ENCODE assay signal across 23 cellular contexts in the genomic region with DNA sequence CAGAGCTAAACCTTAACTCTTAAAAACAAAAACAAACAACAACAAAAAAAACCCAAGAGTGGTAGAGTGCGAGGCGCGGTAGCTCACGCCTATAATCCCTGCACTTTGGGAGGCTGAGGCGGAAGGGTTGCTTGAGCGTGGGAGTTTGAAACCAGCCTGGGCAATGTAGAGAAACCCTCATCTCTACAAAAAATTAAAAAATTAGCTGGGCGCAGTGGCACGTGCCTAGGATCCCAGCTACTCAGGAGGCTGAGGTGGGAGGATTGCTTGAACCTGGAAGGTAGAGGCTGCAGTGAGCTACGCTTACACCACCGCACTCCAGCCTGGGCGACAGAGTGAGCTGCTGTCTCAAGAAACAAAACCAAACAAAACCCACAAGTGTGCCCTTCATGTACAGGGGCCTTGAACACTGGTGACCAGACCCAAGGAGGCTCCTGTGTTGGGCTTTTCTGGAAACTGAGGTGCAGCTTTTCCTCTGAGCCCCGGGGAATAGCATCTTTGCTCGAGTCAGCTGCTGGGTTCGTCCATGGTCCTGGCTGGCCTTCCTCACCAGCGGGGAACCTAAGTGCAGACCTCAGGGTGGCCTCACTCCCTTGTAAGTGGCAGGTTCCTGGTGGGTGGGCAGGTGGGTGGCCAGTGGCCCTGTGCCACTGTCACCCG. TPM values are rescaled to one million over a fixed set of nuclear protein-coding genes. Genes with fewer than 3 reads are reported as not detected.
DNase-seq lines count a peak whose midpoint lies in the region; ATAC-seq, FAIRE-seq and TF ChIP-seq lines count a peak whose summit lies in the region.
"Had no signal": no experiment of that assay in that cellular context is flagged by ENCODE, and none has a peak within 500 bp of the region (broad histone marks: within the 10 kb centered on the region; RNA-seq: fewer than 3 reads in every experiment).

No MANE protein-coding gene starts in this region.

- H2BK5ac ChIP-seq in neuronal stem cell (ENCODE audit: low read length): peak overlapping the region; percentile 31

- no CpG with 5 or more reads among the region's 16 CpGs for WGBS in neuronal stem cell (ENCODE audit: extremely low coverage in 2 of 2, insufficient read length in 2 of 2, insufficient replicate concordance in 1 of 2), 2 donors

- FAIRE-seq in bronchial epithelial cell (lab: Jason Lieb, UNC): peak; percentile 36
- FAIRE-seq: endometrium, GM12878, pancreas had no signal

- peak overlapping the region; percentile 56 for H3K4ac ChIP-seq in neuronal stem cell (ENCODE audit: low read length)

- no peak overlapping the region for H2AFZ ChIP-seq in neuronal stem cell (ENCODE audit: low read length)
- H2AFZ ChIP-seq: GM23338 had no signal

- no peak overlapping the region for H2BK120ac ChIP-seq in neuronal stem cell (ENCODE audit: low read depth, low read length)

- H3K18ac ChIP-seq in neuronal stem cell (ENCODE audit: low read length): no peak overlapping the region

- no peak overlapping the region for H2BK12ac ChIP-seq in neuronal stem cell (ENCODE audit: low read length)

- H3K4me2 ChIP-seq in neuronal stem cell (ENCODE audit: insufficient read depth, low read length, poor library complexity, severe bottlenecking): no peak overlapping the region
- H3K4me2 ChIP-seq: GM23338 had no signal

- no peak overlapping the region for H3K27ac ChIP-seq in CD4-positive, CD25-positive, alpha-beta regulatory T cell (ENCODE audit: insufficient read depth, low read length, poor library complexity, severe bottlenecking)
- no peak overlapping the region for H3K27ac ChIP-seq in neuronal stem cell (replicated peaks; ENCODE audit: low read length)
- H3K27ac ChIP-seq: brain microvascular endothelial cell, pancreas, SJSA1, tibial nerve had no signal

- no peak for TF ChIP-seq CTCF in CD14-positive monocyte (IDR thresholded peaks at IDR 0.05)
- TF ChIP-seq CTCF in bronchial epithelial cell (IDR thresholded peaks at IDR 0.05; ENCODE audit: insufficient read depth, low read length, severe bottlenecking): no peak

- peaks cover 67% of the 10 kb centered on the region for H3K36me3 ChIP-seq in CD4-positive, CD25-positive, alpha-beta regulatory T cell (ENCODE audit: control insufficient read depth, insufficient read depth, low read length)
- peaks cover 79% of the 10 kb centered on the region for H3K36me3 ChIP-seq in bronchial epithelial cell (ENCODE audit: control insufficient read depth, insufficient read depth, low read length)
- H3K36me3 ChIP-seq in neuronal stem cell (replicated peaks in 1 of 2; ENCODE audit: control insufficient read depth in 2 of 2, insufficient read depth in 2 of 2, low read length in 2 of 2): peaks cover 57 to 93% of the 10 kb centered on the region in 2 donors

- intact Hi-C loops in CD14-positive monocyte (cut with micrococcal nuclease): no loop called here

- H3K79me1 ChIP-seq in neuronal stem cell (ENCODE audit: low read depth, low read length): peaks cover 2% of the 10 kb centered on the region

- no peaks in the 10 kb centered on the region for H3K4me1 Mint-ChIP-seq in CD14-positive monocyte
- peaks cover 0 to 3% (median 0%) of the 10 kb centered on the region in 4 donors for H3K4me1 Mint-ChIP-seq in CD4-positive, CD25-positive, alpha-beta regulatory T cell
- H3K4me1 Mint-ChIP-seq: activated naive CD8-positive, alpha-beta T cell treated with anti-CD3 and anti-CD28 coated beads, Interleukin-2, amount 10 ng/mL, durations not matched to agents 7 days and 5 days had no signal

- no peaks in the 10 kb centered on the region for H3K27me3 ChIP-seq in CD4-positive, CD25-positive, alpha-beta regulatory T cell (ENCODE audit: control insufficient read depth, insufficient read depth, low read length)
- H3K27me3 ChIP-seq in bronchial epithelial cell (ENCODE audit: control insufficient read depth, insufficient read depth, low read length) (no peaks in the 10 kb centered on the region), neuronal stem cell (ENCODE audit: control insufficient read depth in 3 of 3, insufficient read depth in 3 of 3, low read depth in 1 of 3, low read length in 3 of 3) (no peaks in the 10 kb centered on the region)
- H3K27me3 ChIP-seq: brain microvascular endothelial cell, pancreas, SJSA1, tibial nerve had no signal

- no peak overlapping the region for H3K9ac ChIP-seq in neuronal stem cell (ENCODE audit: low read depth, low read length, poor library complexity)

- no peak overlapping the region for H3K14ac ChIP-seq in neuronal stem cell (ENCODE audit: low read length)

- H2BK15ac ChIP-seq in neuronal stem cell (ENCODE audit: low read length): no peak overlapping the region

- H3K4me3 Mint-ChIP-seq in CD14-positive monocyte: no peak overlapping the region
- no peak overlapping the region for H3K4me3 Mint-ChIP-seq in CD4-positive, CD25-positive, alpha-beta regulatory T cell
- H3K4me3 Mint-ChIP-seq: activated naive CD8-positive, alpha-beta T cell treated with anti-CD3 and anti-CD28 coated beads, Interleukin-2, amount 10 ng/mL, durations not matched to agents 7 days and 5 days; GM23338; naive B cell; T-helper 1 cell treated with Interleukin-12 subunit alpha and Interleukin-12 subunit beta and Interleukin-4 antibody, amounts not matched to agents 30 μg/mL and 1 μg/mL, for 36 hours had no signal

- H3K9me3 ChIP-seq in CD4-positive, CD25-positive, alpha-beta regulatory T cell (ENCODE audit: control insufficient read depth in 2 of 2, low read length in 2 of 2): no peaks in the 10 kb centered on the region
- peaks cover 0 to 3% of the 10 kb centered on the region in 2 donors for H3K9me3 ChIP-seq in neuronal stem cell (replicated peaks in 1 of 2; ENCODE audit: control insufficient read depth in 2 of 2, insufficient read depth in 1 of 2, low read depth in 1 of 2, low read length in 2 of 2)
- H3K9me3 ChIP-seq: pancreas, SJSA1, tibial nerve had no signal

- H4K91ac ChIP-seq in neuronal stem cell (ENCODE audit: low read depth, low read length, poor library complexity): no peak overlapping the region

- H3K4me3 ChIP-seq in CD4-positive, CD25-positive, alpha-beta regulatory T cell (ENCODE audit: low read depth, low read length): no peak overlapping the region
- H3K4me3 ChIP-seq in bronchial epithelial cell (ENCODE audit: low read depth, low read length): no peak overlapping the region
- no peak overlapping the region for H3K4me3 ChIP-seq in neuronal stem cell (ENCODE audit: low read length in 2 of 2)
- H3K4me3 ChIP-seq: GM12878, GM23338, pancreas, SJSA1, tibial nerve had no signal

- no peak overlapping the region for H3K23ac ChIP-seq in neuronal stem cell (ENCODE audit: low read depth, low read length, poor library complexity)

- H2AK5ac ChIP-seq in neuronal stem cell (ENCODE audit: low read depth, low read length): no peak overlapping the region

- DNase-seq in CD14-positive monocyte (ENCODE audit: low spot score) (peak; percentile 44), bronchial epithelial cell (ENCODE audit: low read depth) (no peak), neuronal stem cell (ENCODE audit: low spot score) (no peak), NCI-H82 (lab: John Stamatoyannopoulos, UW) (no peak), mucosa of gallbladder (ENCODE audit: low spot score) (no peak)
- no peak for DNase-seq in CD4-positive, CD25-positive, alpha-beta regulatory T cell
- DNase-seq: activated CD4-positive, alpha-beta T cell treated with anti-CD3 and anti-CD28 coated beads, Interleukin-2, amount 50 U/mL, for 48 hours; activated T-cell treated with anti-CD3 and anti-CD28 coated beads, Interleukin-2, amount 50 U/mL, for 1 hour; brain microvascular endothelial cell; cortex of kidney; naive B cell; NCI-H1694; stimulated activated CD4-positive, alpha-beta T cell treated with anti-CD3 and anti-CD28 coated beads, Interleukin-2, amount 100 ng/mL, for 24 hours; stimulated activated naive CD4-positive, alpha-beta T cell treated with Interleukin-2 at 50 U/mL for 16 hours had no signal

- no peak for ATAC-seq in CD4-positive, CD25-positive, alpha-beta regulatory T cell (ENCODE audit: low read depth in 2 of 2)
- ATAC-seq in HG03159 (IDR thresholded peaks at IDR 0.05; ENCODE audit: unreplicated experiment): no peak
- ATAC-seq: GM23338, pancreas had no signal

- H3K9me3 Mint-ChIP-seq in CD14-positive monocyte: no peaks in the 10 kb centered on the region
- H3K9me3 Mint-ChIP-seq in CD4-positive, CD25-positive, alpha-beta regulatory T cell: no peaks in the 10 kb centered on the region
- H3K9me3 Mint-ChIP-seq: activated naive CD8-positive, alpha-beta T cell treated with anti-CD3 and anti-CD28 coated beads, Interleukin-2, amount 10 ng/mL, durations not matched to agents 7 days and 5 days; GM23338; naive B cell; T-helper 1 cell treated with Interleukin-12 subunit alpha and Interleukin-12 subunit beta and Interleukin-4 antibody, amounts not matched to agents 30 μg/mL and 1 μg/mL, for 36 hours had no signal

- no peaks in the 10 kb centered on the region for H3K27me3 Mint-ChIP-seq in CD14-positive monocyte (ENCODE audit: low read depth in 3 of 3)
- no peaks in the 10 kb centered on the region for H3K27me3 Mint-ChIP-seq in CD4-positive, CD25-positive, alpha-beta regulatory T cell
- H3K27me3 Mint-ChIP-seq: activated naive CD8-positive, alpha-beta T cell treated with anti-CD3 and anti-CD28 coated beads, Interleukin-2, amount 10 ng/mL, durations not matched to agents 7 days and 5 days; naive B cell had no signal

- H3K4me1 ChIP-seq in CD4-positive, CD25-positive, alpha-beta regulatory T cell (ENCODE audit: control insufficient read depth, insufficient read depth, low read length, poor library complexity, severe bottlenecking): no peaks in the 10 kb centered on the region
- H3K4me1 ChIP-seq in neuronal stem cell (ENCODE audit: control insufficient read depth in 2 of 2, insufficient read depth in 1 of 2, low read depth in 1 of 2, low read length in 2 of 2): no peaks in the 10 kb centered on the region
- H3K4me1 ChIP-seq: pancreas, SJSA1, tibial nerve had no signal

- H4K8ac ChIP-seq in neuronal stem cell (ENCODE audit: low read depth, low read length): no peak overlapping the region

- peaks cover 78 to 94% of the 10 kb centered on the region in 2 donors for H3K36me3 Mint-ChIP-seq in CD14-positive monocyte
- H3K36me3 Mint-ChIP-seq in CD4-positive, CD25-positive, alpha-beta regulatory T cell: peaks cover 34% of the 10 kb centered on the region

- peak overlapping the region in 5 of 7 donors; percentile 31 to 76 (median 40) for H3K27ac Mint-ChIP-seq in CD14-positive monocyte
- peak overlapping the region in 2 of 3 donors; percentile 12 to 31 for H3K27ac Mint-ChIP-seq in CD4-positive, CD25-positive, alpha-beta regulatory T cell
- H3K27ac Mint-ChIP-seq: activated naive CD8-positive, alpha-beta T cell treated with anti-CD3 and anti-CD28 coated beads, Interleukin-2, amount 10 ng/mL, durations not matched to agents 7 days and 5 days; T-helper 1 cell treated with Interleukin-12 subunit alpha and Interleukin-12 subunit beta and Interleukin-4 antibody, amounts not matched to agents 30 μg/mL and 1 μg/mL, for 36 hours had no signal

RNA-seq across cellular contexts. Expression of gene PYGB, which starts 39.9 kb away (rescaled TPM):
- 10 to 100 TPM; 26.7 to 33.2 TPM for polyA plus RNA-seq in CD14-positive monocyte
- total RNA-seq in CD4-positive, CD25-positive, alpha-beta regulatory T cell: 37.2 TPM
- polyA plus RNA-seq in CD4-positive, CD25-positive, alpha-beta regulatory T cell: 10 to 100 TPM; 45.3 to 64.6 (median 52.4) TPM
- 213 and 243 TPM in 2 replicates for total RNA-seq in bronchial epithelial cell
- polyA plus RNA-seq in neuronal stem cell (2013, experiment 1 of 2): 31.3 TPM
- polyA plus RNA-seq in neuronal stem cell (2013, experiment 2 of 2): 32.4 TPM
- 99.5 TPM for total RNA-seq in mucosa of gallbladder
